26 cellular contexts compared by ENCODE assay signal in genomic region chr13:105907319-105908019, GRCh38.
A peak's percentile ranks its signal among the peaks of the same experiment; 100 is the strongest.
DNase-seq lines count a peak whose midpoint lies in the region; FAIRE-seq and TF ChIP-seq lines count a peak whose summit lies in the region.
"Had no signal": no experiment of that assay in that cellular context is flagged by ENCODE, and none has a peak within 500 bp of the region (broad histone marks: within the 10 kb centered on the region; RNA-seq: fewer than 3 reads in every experiment).

No MANE protein-coding gene starts in this region.

- H3K4me3 ChIP-seq in Loucy (ENCODE audit: low read length, poor library complexity, severe bottlenecking), result no peak overlapping the region
- no peak overlapping the region for H3K4me3 ChIP-seq in small intestine (ENCODE audit: low read depth in 1 of 2, low read length in 2 of 2)
- H3K4me3 ChIP-seq: MG63 had no signal

- no peak for TF ChIP-seq CTCF in Loucy (conservative IDR thresholded peaks at IDR 0.05; ENCODE audit: low read length)
- no peak for TF ChIP-seq CTCF in GM13976 (IDR thresholded peaks at IDR 0.05; ENCODE audit: borderline replicate concordance, control extremely low read depth, extremely low read depth, insufficient read depth, missing control alignments)

- no peaks in the 10 kb centered on the region for H3K79me2 ChIP-seq in Loucy (ENCODE audit: insufficient read depth, low read length)

- H2AFZ ChIP-seq in Loucy (ENCODE audit: low read length), result no peak overlapping the region

- H3K9me2 ChIP-seq in Loucy (replicated peaks; ENCODE audit: low read depth, low read length), result no peaks in the 10 kb centered on the region

- no peaks in the 10 kb centered on the region for H4K20me1 ChIP-seq in Loucy (ENCODE audit: insufficient read depth, low read length, poor library complexity, severe bottlenecking)

- H3K9me3 ChIP-seq in Loucy (ENCODE audit: insufficient read depth, low read depth, low read length) (no peaks in the 10 kb centered on the region), small intestine (ENCODE audit: control insufficient read depth, low read depth) (no peaks in the 10 kb centered on the region)
- H3K9me3 ChIP-seq: MG63 had no signal

- H3K27ac ChIP-seq in small intestine (ENCODE audit: low read depth in 1 of 2, low read length in 1 of 2), result no peak overlapping the region
- H3K27ac ChIP-seq: 22Rv1, C4-2B had no signal

- in situ Hi-C loops in GM13976 (cut with MboI; ENCODE audit: low sequenced_read_pairs, unreplicated experiment), result no loop called here

- FAIRE-seq in endometrium (lab: Jason Lieb, UNC) (peak; percentile 96), small intestine (lab: Jason Lieb, UNC) (peak; percentile 55)

- peak overlapping the region; percentile 58 for H3K4me2 ChIP-seq in Loucy (ENCODE audit: low read depth, low read length, poor library complexity, severe bottlenecking)

- H3K4me1 ChIP-seq in Loucy (ENCODE audit: insufficient read depth, low read length, poor library complexity, severe bottlenecking) (peaks cover 11% of the 10 kb centered on the region), small intestine (ENCODE audit: control insufficient read depth in 2 of 2, insufficient read depth in 1 of 2, low read depth in 1 of 2, low read length in 1 of 2) (no peaks in the 10 kb centered on the region)

- DNase-seq in DMS53 (lab: John Stamatoyannopoulos, UW), result peak; percentile 0
- DNase-seq in DMS53 treated with DMSO at 0.1 percent for 48 hours (lab: John Stamatoyannopoulos, UW; ENCODE audit: unreplicated experiment), result no peak
- no peak for DNase-seq in small intestine
- no peak for DNase-seq in NCI-H2196 (lab: John Stamatoyannopoulos, UW; ENCODE audit: unreplicated experiment)
- DNase-seq in GM13976 (ENCODE audit: low spot score), result no peak
- DNase-seq in SKM-1 (lab: John Stamatoyannopoulos, UW; ENCODE audit: unreplicated experiment), result no peak
- DNase-seq: Calu3; CD8-positive, alpha-beta memory T cell; DMS153; EL; GOT3; Karpas-422; MG63; NCI-H1092 treated with DMSO at 0.1 percent for 48 hours; NCI-H1436 treated with DMSO at 0.1 percent for 48 hours; NCI-H2029; NCI-H2171; NCI-H526 treated with DMSO at 0.1 percent for 48 hours; RPMI8226; SHP77; SW 1271; T-helper 2 cell had no signal

- H3K36me3 ChIP-seq in Loucy (ENCODE audit: insufficient read depth, low read length), result no peaks in the 10 kb centered on the region
- no peaks in the 10 kb centered on the region for H3K36me3 ChIP-seq in small intestine (ENCODE audit: control insufficient read depth in 2 of 2, insufficient read depth in 2 of 2, low read length in 2 of 2)
- H3K36me3 ChIP-seq: MG63 had no signal

- no peaks in the 10 kb centered on the region for H3F3A ChIP-seq in Loucy (ENCODE audit: low read depth)

- H3K9ac ChIP-seq in Loucy (ENCODE audit: low read depth, low read length, poor library complexity, severe bottlenecking), result no peak overlapping the region

- WGBS in small intestine, 3 donors, result 85 to 88% (median 87%) methylated on average over 3 of the region's 3 CpGs

- H3K27me3 ChIP-seq in Loucy (ENCODE audit: insufficient read depth, low read length, poor library complexity, severe bottlenecking), result no peaks in the 10 kb centered on the region
- no peaks in the 10 kb centered on the region for H3K27me3 ChIP-seq in small intestine (ENCODE audit: control insufficient read depth in 2 of 2, insufficient read depth in 2 of 2, low read length in 2 of 2)
- H3K27me3 ChIP-seq: MG63 had no signal
